In the genomic region with DNA sequence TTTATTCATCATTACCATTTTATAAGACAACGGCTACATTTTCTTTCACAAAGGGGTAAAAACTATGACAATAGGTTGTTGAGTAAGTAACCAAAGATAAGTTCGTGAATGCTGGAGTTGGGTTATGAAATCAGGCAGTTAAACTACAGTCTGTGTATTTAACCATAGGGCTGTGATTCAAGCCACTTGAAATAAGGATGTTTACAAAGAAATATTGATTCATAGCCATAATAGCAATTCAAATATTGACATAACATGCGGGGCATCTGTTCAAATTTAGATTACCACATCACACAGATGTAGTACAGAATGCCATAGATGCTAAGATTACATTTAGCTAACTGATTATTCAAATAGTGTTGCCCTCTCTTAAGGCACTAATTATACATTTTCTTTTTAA, we compare ENCODE assay signal across 18 cellular contexts.
A peak's percentile ranks its signal among the peaks of the same experiment; 100 is the strongest.
DNase-seq lines count a peak whose midpoint lies in the region; ATAC-seq and TF ChIP-seq lines count a peak whose summit lies in the region.
"Had no signal": no experiment of that assay in that cellular context is flagged by ENCODE, and none has a peak within 500 bp of the region (broad histone marks: within the 10 kb centered on the region; RNA-seq: fewer than 3 reads in every experiment).

No MANE protein-coding gene starts in this region.

- no peak for ATAC-seq in GM19467 (IDR thresholded peaks at IDR 0.05; ENCODE audit: unreplicated experiment)
- ATAC-seq: naive thymus-derived CD8-positive, alpha-beta T cell; psoas muscle had no signal

- H3K4me3 ChIP-seq in neural cell (ENCODE audit: low read length) (no peak overlapping the region), smooth muscle cell (no peak overlapping the region)
- H3K4me3 ChIP-seq: psoas muscle had no signal

- 72% methylated on average over 3 of the region's 3 CpGs for WGBS in smooth muscle cell (ENCODE audit: low lambda C conversion rate)

- H3K27ac ChIP-seq in neural cell (ENCODE audit: low read length) (peak overlapping the region; percentile 0), smooth muscle cell (ENCODE audit: low read depth) (no peak overlapping the region)
- H3K27ac ChIP-seq: 22Rv1, C4-2B, KMS-11, psoas muscle had no signal

- H3K4me1 ChIP-seq in smooth muscle cell (ENCODE audit: low read depth), result peaks cover 4% of the 10 kb centered on the region
- H3K4me1 ChIP-seq: psoas muscle had no signal

- no peak for TF ChIP-seq CTCF in neural cell (IDR thresholded peaks at IDR 0.05; ENCODE audit: poor library complexity, severe bottlenecking)
- no peak for TF ChIP-seq CTCF in smooth muscle cell (IDR thresholded peaks at IDR 0.05; ENCODE audit: borderline replicate concordance, insufficient read depth, poor library complexity, severe bottlenecking)

- no peaks in the 10 kb centered on the region for H3K9me2 ChIP-seq in neural cell (ENCODE audit: insufficient read depth, low read length)

- H3F3A ChIP-seq in neural cell (ENCODE audit: insufficient read depth, low read length, poor library complexity, severe bottlenecking) (no peaks in the 10 kb centered on the region), smooth muscle cell (ENCODE audit: low read depth) (no peaks in the 10 kb centered on the region)

- no peak for TF ChIP-seq EP300 in neural cell (conservative IDR thresholded peaks at IDR 0.05; ENCODE audit: poor library complexity, severe bottlenecking)

- peak overlapping the region; percentile 2 for H3K4me2 ChIP-seq in neural cell (ENCODE audit: low read length)
- no peak overlapping the region for H3K4me2 ChIP-seq in smooth muscle cell
- H3K4me2 ChIP-seq: KMS-11 had no signal

- H3K79me2 ChIP-seq in neural cell (replicated peaks; ENCODE audit: insufficient read depth, low read length) (no peaks in the 10 kb centered on the region), smooth muscle cell (ENCODE audit: low read depth) (no peaks in the 10 kb centered on the region)

- DNase-seq in DMS 273 (lab: John Stamatoyannopoulos, UW; ENCODE audit: unreplicated experiment), result peak; percentile 18
- no peak for DNase-seq in DMS 273 treated with DMSO at 0.1 percent for 48 hours (lab: John Stamatoyannopoulos, UW)
- DNase-seq in NCI-H2081 (lab: John Stamatoyannopoulos, UW), result peak; percentile 34 to 78
- peak; percentile 41 for DNase-seq in amniotic epithelial cell (ENCODE audit: low read depth)
- no peak for DNase-seq in smooth muscle cell (lab: John Stamatoyannopoulos, UW; ENCODE audit: unreplicated experiment)
- no peak for DNase-seq in NCI-H526 (lab: John Stamatoyannopoulos, UW)
- DNase-seq: activated CD4-positive, alpha-beta memory T cell treated with anti-CD3 and anti-CD28 coated beads for 36 hours; anterior cingulate cortex; cortex of kidney; naive thymus-derived CD8-positive, alpha-beta T cell; NCI-H187 treated with DMSO at 0.1 percent for 48 hours; psoas muscle; substantia nigra had no signal

- H3K9me3 ChIP-seq in neural cell (ENCODE audit: low read length), result no peaks in the 10 kb centered on the region
- no peaks in the 10 kb centered on the region for H3K9me3 ChIP-seq in smooth muscle cell (replicated peaks; ENCODE audit: low read depth)

- H2AFZ ChIP-seq in neural cell (ENCODE audit: low read depth, low read length) (no peak overlapping the region), smooth muscle cell (ENCODE audit: low read depth) (no peak overlapping the region)

- H3K27me3 ChIP-seq in neural cell (ENCODE audit: insufficient read depth, low read depth, low read length), result no peaks in the 10 kb centered on the region
- H3K27me3 ChIP-seq in smooth muscle cell (ENCODE audit: low read depth), result no peaks in the 10 kb centered on the region

- H3K9ac ChIP-seq in neural cell (ENCODE audit: low read length) (no peak overlapping the region), smooth muscle cell (ENCODE audit: low read depth) (no peak overlapping the region)
- H3K9ac ChIP-seq: KMS-11 had no signal

- TF ChIP-seq RAD21 in neural cell (conservative IDR thresholded peaks at IDR 0.05), result no peak

- no peaks in the 10 kb centered on the region for H4K20me1 ChIP-seq in neural cell (ENCODE audit: insufficient read depth)
- H4K20me1 ChIP-seq in smooth muscle cell (ENCODE audit: low read depth), result no peaks in the 10 kb centered on the region

- H3K36me3 ChIP-seq in neural cell (ENCODE audit: insufficient read depth, low read length), result no peaks in the 10 kb centered on the region
- H3K36me3 ChIP-seq in smooth muscle cell (ENCODE audit: low read depth), result no peaks in the 10 kb centered on the region

TF ChIP-seq in neural cell, 6 proteins besides CTCF, POLR2A, EP300 and RAD21:
- no peak for TF ChIP-seq SMC3 (conservative IDR thresholded peaks at IDR 0.05; ENCODE audit: poor library complexity)
- TF ChIP-seq, protein P1, sequence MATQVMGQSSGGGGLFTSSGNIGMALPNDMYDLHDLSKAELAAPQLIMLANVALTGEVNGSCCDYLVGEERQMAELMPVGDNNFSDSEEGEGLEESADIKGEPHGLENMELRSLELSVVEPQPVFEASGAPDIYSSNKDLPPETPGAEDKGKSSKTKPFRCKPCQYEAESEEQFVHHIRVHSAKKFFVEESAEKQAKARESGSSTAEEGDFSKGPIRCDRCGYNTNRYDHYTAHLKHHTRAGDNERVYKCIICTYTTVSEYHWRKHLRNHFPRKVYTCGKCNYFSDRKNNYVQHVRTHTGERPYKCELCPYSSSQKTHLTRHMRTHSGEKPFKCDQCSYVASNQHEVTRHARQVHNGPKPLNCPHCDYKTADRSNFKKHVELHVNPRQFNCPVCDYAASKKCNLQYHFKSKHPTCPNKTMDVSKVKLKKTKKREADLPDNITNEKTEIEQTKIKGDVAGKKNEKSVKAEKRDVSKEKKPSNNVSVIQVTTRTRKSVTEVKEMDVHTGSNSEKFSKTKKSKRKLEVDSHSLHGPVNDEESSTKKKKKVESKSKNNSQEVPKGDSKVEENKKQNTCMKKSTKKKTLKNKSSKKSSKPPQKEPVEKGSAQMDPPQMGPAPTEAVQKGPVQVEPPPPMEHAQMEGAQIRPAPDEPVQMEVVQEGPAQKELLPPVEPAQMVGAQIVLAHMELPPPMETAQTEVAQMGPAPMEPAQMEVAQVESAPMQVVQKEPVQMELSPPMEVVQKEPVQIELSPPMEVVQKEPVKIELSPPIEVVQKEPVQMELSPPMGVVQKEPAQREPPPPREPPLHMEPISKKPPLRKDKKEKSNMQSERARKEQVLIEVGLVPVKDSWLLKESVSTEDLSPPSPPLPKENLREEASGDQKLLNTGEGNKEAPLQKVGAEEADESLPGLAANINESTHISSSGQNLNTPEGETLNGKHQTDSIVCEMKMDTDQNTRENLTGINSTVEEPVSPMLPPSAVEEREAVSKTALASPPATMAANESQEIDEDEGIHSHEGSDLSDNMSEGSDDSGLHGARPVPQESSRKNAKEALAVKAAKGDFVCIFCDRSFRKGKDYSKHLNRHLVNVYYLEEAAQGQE (IDR thresholded peaks at IDR 0.05; ENCODE audit: borderline replicate concordance), result no peak
- TF ChIP-seq MXI1 (conservative IDR thresholded peaks at IDR 0.05; ENCODE audit: poor library complexity, severe bottlenecking), result no peak
- TF ChIP-seq EZH2 (IDR thresholded peaks at IDR 0.05; ENCODE audit: borderline replicate concordance, insufficient read depth, low read length, poor library complexity, severe bottlenecking), result no peak
- no peak for TF ChIP-seq TAF1 (IDR thresholded peaks at IDR 0.05; ENCODE audit: low read depth)
- no peak for TF ChIP-seq POLR2AphosphoS5 (IDR thresholded peaks at IDR 0.05)

Comparison
In these comparisons a context has a peak if more than half of its experiments do, and no peak if none do; other contexts are left out.
1. DNase-seq: peak in DMS 273 (single experiment), NCI-H2081 (2 of 2) and amniotic epithelial cell (single experiment); none in DMS 273 treated with DMSO at 0.1 percent for 48 hours (single experiment), smooth muscle cell (single experiment) and NCI-H526 (0 of 2).